ENCODE assay signal across 8 cellular contexts in genomic region chr6:24359640-24360454, GRCh38. TPM values are rescaled to one million over a fixed set of nuclear protein-coding genes. Genes with fewer than 3 reads are reported as not detected.
DNase-seq lines count a peak whose midpoint lies in the region; FAIRE-seq lines count a peak whose summit lies in the region.

No MANE protein-coding gene starts in this region.

- H3K27me3 ChIP-seq in HAP-1 (ENCODE audit: low read depth) (peaks cover 15% of the 10 kb centered on the region), MG63 (peaks cover 2% of the 10 kb centered on the region), neuron (ENCODE audit: insufficient read depth, low read length) (peaks cover 3% of the 10 kb centered on the region), stomach smooth muscle (ENCODE audit: control insufficient read depth in 1 of 2, insufficient read depth in 2 of 2, low read length in 2 of 2) (peaks cover 0 to 5% of the 10 kb centered on the region in 2 donors)

- peak overlapping the region; percentile 50 for H2AFZ ChIP-seq in neuron (ENCODE audit: low read depth, low read length)

- peak overlapping the region; percentile 27 for H3K4me3 ChIP-seq in HAP-1
- peak overlapping the region; percentile 42 for H3K4me3 ChIP-seq in MG63
- peak overlapping the region; percentile 55 for H3K4me3 ChIP-seq in neuron (ENCODE audit: low read length)
- H3K4me3 ChIP-seq in stomach smooth muscle (ENCODE audit: low read length in 2 of 2) = peak overlapping the region; percentile 77

- H3K27ac ChIP-seq in stomach smooth muscle (ENCODE audit: low read length) = no peak overlapping the region

- H3K4me1 ChIP-seq in HAP-1 (no peaks in the 10 kb centered on the region; the same call in 1 of the 2 replicates), neuron (ENCODE audit: insufficient read depth, low read length) (peaks cover 10% of the 10 kb centered on the region), stomach smooth muscle (ENCODE audit: control insufficient read depth, insufficient read depth, low read length) (peaks cover 14% of the 10 kb centered on the region)

- H3K9ac ChIP-seq in stomach smooth muscle (ENCODE audit: low read length in 2 of 2) = peak overlapping the region; percentile 60 to 72

- H3K9me3 ChIP-seq in HAP-1 = no peaks in the 10 kb centered on the region
- no peaks in the 10 kb centered on the region for H3K9me3 ChIP-seq in MG63
- H3K9me3 ChIP-seq in neuron (ENCODE audit: low read length) = no peaks in the 10 kb centered on the region
- H3K9me3 ChIP-seq in stomach smooth muscle (ENCODE audit: control insufficient read depth in 2 of 2, low read length in 2 of 2) = no peaks in the 10 kb centered on the region

- no peak for FAIRE-seq in frontal cortex (lab: Jason Lieb, UNC)

- no peaks in the 10 kb centered on the region for H3K36me3 ChIP-seq in HAP-1 (replicated peaks)
- H3K36me3 ChIP-seq in MG63 = no peaks in the 10 kb centered on the region
- no peaks in the 10 kb centered on the region for H3K36me3 ChIP-seq in neuron (ENCODE audit: insufficient read depth, low read length)
- H3K36me3 ChIP-seq in stomach smooth muscle (ENCODE audit: control insufficient read depth in 2 of 2, insufficient read depth in 2 of 2, low read length in 2 of 2) = no peaks in the 10 kb centered on the region

- in situ Hi-C loops in HAP-1 (cut with MboI; ENCODE audit: low sequenced_read_pairs) = no loop called here

- DNase-seq in ELR (ENCODE audit: low read depth) (peak; percentile 84), HAP-1 (ENCODE audit: low spot score in 2 of 2) (peak; percentile 55 to 95), MG63 (peak; percentile 73), SHP77 treated with DMSO at 0.1 percent for 48 hours (lab: John Stamatoyannopoulos, UW) (peak; percentile 61), activated gamma-delta T cell treated with Interleukin-2 at 50 U/mL for 16 hours (peak; percentile 68), frontal cortex (ENCODE audit: low spot score in 2 of 2) (peak; percentile 26 to 47)

RNA-seq across cellular contexts. Expression of gene DCDC2, which starts 2.0 kb away (rescaled TPM):
- total RNA-seq in MG63 (2014; rRNA removed; shearing (Covaris generic); ENCODE audit: low replicate concordance) = not detected in 2 replicates
- total RNA-seq in frontal cortex = 2.4 TPM

RNA-seq across cellular contexts. Expression of gene MRS2, which starts 42.9 kb away (rescaled TPM):
- total RNA-seq in MG63 (2014; rRNA removed; shearing (Covaris generic); ENCODE audit: low replicate concordance) = 9.6 and 13.3 TPM in 2 replicates
- total RNA-seq in frontal cortex = 21.6 TPM

Comparison
In these comparisons a context has a peak if more than half of its experiments do, and no peak if none do; other contexts are left out.
1. H3K4me3 ChIP-seq: peak in every context shown above with its lines; median percentile 77 in stomach smooth muscle; 55 in neuron; 42 in MG63; 27 in HAP-1.